Comparison of ENCODE assay signal across 20 cellular contexts in the genomic region with DNA sequence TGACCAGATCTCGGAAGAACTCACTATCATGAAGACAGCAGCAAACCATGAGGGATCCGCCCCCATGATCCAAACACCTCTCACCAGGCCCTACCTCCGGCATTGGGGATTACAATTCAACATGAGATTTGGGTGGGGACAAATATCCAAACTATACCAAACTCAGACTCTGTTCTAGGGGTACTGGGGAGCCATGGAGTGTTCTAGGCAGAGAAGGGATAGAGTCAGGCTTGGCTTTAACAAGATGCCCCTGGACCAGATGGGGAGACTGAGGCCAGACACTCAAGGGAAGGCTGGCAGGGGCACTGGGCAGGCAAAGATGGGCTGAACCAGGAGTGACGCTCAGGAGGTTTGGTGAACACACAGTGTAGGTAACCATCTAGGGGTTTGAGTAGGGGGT. TPM values are rescaled to one million over a fixed set of nuclear protein-coding genes. Genes with fewer than 3 reads are reported as not detected.
A peak's percentile ranks its signal among the peaks of the same experiment; 100 is the strongest.
DNase-seq lines count a peak whose midpoint lies in the region; ATAC-seq and TF ChIP-seq lines count a peak whose summit lies in the region.
"Had no signal": no experiment of that assay in that cellular context is flagged by ENCODE, and none has a peak within 500 bp of the region (broad histone marks: within the 10 kb centered on the region; RNA-seq: fewer than 3 reads in every experiment).

No MANE protein-coding gene starts in this region.

- H3K4me3 ChIP-seq in CD8-positive, alpha-beta memory T cell (ENCODE audit: low read length), result no peak overlapping the region
- no peak overlapping the region for H3K4me3 ChIP-seq in prostate gland

- POLR2A ChIA-PET in CD8-positive, alpha-beta memory T cell (lab: Charles Lee), result no interaction called here

- 93% methylated on average over 4 of the region's 4 CpGs for WGBS in prostate gland

- no peaks in the 10 kb centered on the region for H3K27me3 ChIP-seq in CD8-positive, alpha-beta memory T cell (ENCODE audit: insufficient read depth, low read length, poor library complexity, severe bottlenecking)
- H3K27me3 ChIP-seq in prostate gland (replicated peaks; ENCODE audit: insufficient read depth), result no peaks in the 10 kb centered on the region

- peak overlapping the region; percentile 79 for H3K27ac Mint-ChIP-seq in activated T-cell treated with anti-CD3 and anti-CD28 coated beads, Interleukin-2, amount 50 U/mL, for 24 hours
- peak overlapping the region in 7 of 8 donors; percentile 27 to 93 (median 57) for H3K27ac Mint-ChIP-seq in CD8-positive, alpha-beta memory T cell
- H3K27ac Mint-ChIP-seq in central memory CD8-positive, alpha-beta T cell (ENCODE audit: low read depth), result peak overlapping the region; percentile 80
- no peak overlapping the region for H3K27ac Mint-ChIP-seq in neural crest cell (ENCODE audit: unreplicated experiment)
- H3K27ac Mint-ChIP-seq: B cell, HFFc6 had no signal

- ATAC-seq in central memory CD8-positive, alpha-beta T cell (replicated peaks; ENCODE audit: extremely low read depth, poor library complexity, severe bottlenecking), result no peak
- ATAC-seq in HG03342 (IDR thresholded peaks at IDR 0.05; ENCODE audit: unreplicated experiment), result no peak
- ATAC-seq: HepG2 had no signal

- TF ChIP-seq CTCF in neural crest cell (conservative IDR thresholded peaks at IDR 0.05) (no peak), prostate gland (IDR thresholded peaks at IDR 0.05) (no peak)

- intact Hi-C loops in prostate gland (cut with DNase I), result no loop called here

- H3K9me3 ChIP-seq in CD8-positive, alpha-beta memory T cell (ENCODE audit: low read length), result no peaks in the 10 kb centered on the region
- no peaks in the 10 kb centered on the region for H3K9me3 ChIP-seq in prostate gland

- no peak overlapping the region for H3K27ac ChIP-seq in CD8-positive, alpha-beta memory T cell (ENCODE audit: low read depth, low read length)
- no peak overlapping the region for H3K27ac ChIP-seq in prostate gland
- H3K27ac ChIP-seq: 22Rv1 had no signal

- H3K27me3 Mint-ChIP-seq in activated T-cell treated with anti-CD3 and anti-CD28 coated beads, Interleukin-2, amount 50 U/mL, for 24 hours, result no peaks in the 10 kb centered on the region
- no peaks in the 10 kb centered on the region for H3K27me3 Mint-ChIP-seq in CD8-positive, alpha-beta memory T cell
- H3K27me3 Mint-ChIP-seq in central memory CD8-positive, alpha-beta T cell, result no peaks in the 10 kb centered on the region
- no peaks in the 10 kb centered on the region for H3K27me3 Mint-ChIP-seq in neural crest cell (ENCODE audit: low read depth)
- H3K27me3 Mint-ChIP-seq: B cell had no signal

- peaks cover 73% of the 10 kb centered on the region for H3K36me3 ChIP-seq in CD8-positive, alpha-beta memory T cell (ENCODE audit: insufficient read depth, low read length)
- peaks cover 22 to 28% of the 10 kb centered on the region in 2 donors for H3K36me3 ChIP-seq in prostate gland

- H3K4me3 Mint-ChIP-seq in activated T-cell treated with anti-CD3 and anti-CD28 coated beads, Interleukin-2, amount 50 U/mL, for 24 hours, result no peak overlapping the region
- H3K4me3 Mint-ChIP-seq in CD8-positive, alpha-beta memory T cell, result no peak overlapping the region
- no peak overlapping the region for H3K4me3 Mint-ChIP-seq in central memory CD8-positive, alpha-beta T cell
- H3K4me3 Mint-ChIP-seq in neural crest cell, result peak overlapping the region; percentile 9
- H3K4me3 Mint-ChIP-seq: B cell, HFFc6 had no signal

- H3K9me3 Mint-ChIP-seq in activated T-cell treated with anti-CD3 and anti-CD28 coated beads, Interleukin-2, amount 50 U/mL, for 24 hours, result no peaks in the 10 kb centered on the region
- H3K9me3 Mint-ChIP-seq in CD8-positive, alpha-beta memory T cell, result no peaks in the 10 kb centered on the region
- no peaks in the 10 kb centered on the region for H3K9me3 Mint-ChIP-seq in central memory CD8-positive, alpha-beta T cell
- H3K9me3 Mint-ChIP-seq in neural crest cell, result no peaks in the 10 kb centered on the region
- H3K9me3 Mint-ChIP-seq: HFFc6 had no signal

- no peak for TF ChIP-seq POLR2A in prostate gland (IDR thresholded peaks at IDR 0.05)

- peaks cover 29% of the 10 kb centered on the region for H3K4me1 ChIP-seq in CD8-positive, alpha-beta memory T cell (ENCODE audit: insufficient read depth, low read length)
- no peaks in the 10 kb centered on the region for H3K4me1 ChIP-seq in prostate gland (replicated peaks)

- H3K4me1 Mint-ChIP-seq in activated T-cell treated with anti-CD3 and anti-CD28 coated beads, Interleukin-2, amount 50 U/mL, for 24 hours (ENCODE audit: low read depth), result peaks cover 33% of the 10 kb centered on the region
- H3K4me1 Mint-ChIP-seq in CD8-positive, alpha-beta memory T cell, result peaks cover 29 to 52% (median 32%) of the 10 kb centered on the region in 3 donors
- H3K4me1 Mint-ChIP-seq in central memory CD8-positive, alpha-beta T cell, result peaks cover 45% of the 10 kb centered on the region
- H3K4me1 Mint-ChIP-seq in neural crest cell, result no peaks in the 10 kb centered on the region

- DNase-seq in activated T-cell treated with anti-CD3 and anti-CD28 coated beads, Interleukin-2, amount 50 U/mL, for 24 hours, result no peak
- no peak for DNase-seq in activated T-cell treated with anti-CD3 and anti-CD28 coated beads, Interleukin-2, amount 50 U/mL, for 48 hours
- no peak for DNase-seq in CD8-positive, alpha-beta memory T cell
- no peak for DNase-seq in central memory CD8-positive, alpha-beta T cell (ENCODE audit: low spot score in 2 of 2)
- DNase-seq in neural crest cell (ENCODE audit: low read depth, low spot score), result no peak
- no peak for DNase-seq in GDM1 (lab: John Stamatoyannopoulos, UW)
- no peak for DNase-seq in prostate gland (ENCODE audit: low spot score)
- DNase-seq: DMS79 treated with DMSO at 0.1 percent for 48 hours, HFFc6, KG1, NCI-H1417, NCI-H187, NCI-H2107, NCI-H510A treated with DMSO at 0.1 percent for 48 hours, NCI-H774, Right ventricle myocardium superior had no signal

- H3K36me3 Mint-ChIP-seq in activated T-cell treated with anti-CD3 and anti-CD28 coated beads, Interleukin-2, amount 50 U/mL, for 24 hours (ENCODE audit: low read depth), result peaks cover 94% of the 10 kb centered on the region
- peaks cover 24 to 79% (median 30%) of the 10 kb centered on the region in 3 donors for H3K36me3 Mint-ChIP-seq in CD8-positive, alpha-beta memory T cell
- peaks cover 58% of the 10 kb centered on the region for H3K36me3 Mint-ChIP-seq in central memory CD8-positive, alpha-beta T cell (ENCODE audit: insufficient read depth)
- peaks cover 23% of the 10 kb centered on the region for H3K36me3 Mint-ChIP-seq in neural crest cell (ENCODE audit: low read depth)

- CTCF ChIA-PET in CD8-positive, alpha-beta memory T cell (lab: Charles Lee), result no interaction called here

RNA-seq across cellular contexts. Expression of gene SCN1B, which starts 11.9 kb away (rescaled TPM):
- total RNA-seq in CD8-positive, alpha-beta memory T cell, result 1 to 10 TPM; 1.1 to 1.9 TPM
- 1.3 TPM for polyA plus RNA-seq in CD8-positive, alpha-beta memory T cell
- total RNA-seq in neural crest cell, result 1.7 and 1.9 TPM in 2 replicates
- 10 to 100 TPM in 1 of 2 donors, 1 to 10 TPM in 1; 9.7 to 10.6 TPM for total RNA-seq in prostate gland

RNA-seq across cellular contexts. Expression of gene GRAMD1A, which starts 18.3 kb away (rescaled TPM):
- 100 to 1,000 TPM; 205 to 218 TPM for total RNA-seq in CD8-positive, alpha-beta memory T cell
- 51.4 TPM for polyA plus RNA-seq in CD8-positive, alpha-beta memory T cell
- total RNA-seq in neural crest cell (100 and 103 TPM in 2 replicates), prostate gland (100 to 1,000 TPM in 1 of 2 donors, 10 to 100 TPM in 1; 32.2 to 120 TPM)

RNA-seq across cellular contexts. Expression of gene HPN, which starts 23.1 kb away (rescaled TPM):
- not detected for total RNA-seq in CD8-positive, alpha-beta memory T cell
- polyA plus RNA-seq in CD8-positive, alpha-beta memory T cell, result 0.53 TPM
- total RNA-seq in neural crest cell (0.26 and 0.27 TPM in 2 replicates), prostate gland (10 to 100 TPM; 14.8 to 22.6 TPM)
- total RNA-seq: B cell, HFFc6 had no signal

RNA-seq across cellular contexts. Expression of gene ZNF792, which starts 54.4 kb away (rescaled TPM):
- 1 to 10 TPM; 7.4 to 7.5 TPM for total RNA-seq in CD8-positive, alpha-beta memory T cell
- 15.4 TPM for polyA plus RNA-seq in CD8-positive, alpha-beta memory T cell
- 7.5 and 8.1 TPM in 2 replicates for total RNA-seq in neural crest cell
- total RNA-seq in prostate gland, result 1 to 10 TPM; 8.2 to 9.3 TPM

Comparison
In these comparisons a context has a peak if more than half of its experiments do, and no peak if none do; other contexts are left out.
1. RNA of gene HPN, which starts 23.1 kb away (total RNA-seq): 14.8 to 22.6 TPM in prostate gland; 0.26 to 0.27 TPM in neural crest cell and not detected in CD8-positive, alpha-beta memory T cell; every median in the first group is over 10 times any median in the second.